ENCODE assay signal across 8 cellular contexts in genomic region chr1:183636334-183636682, GRCh38. TPM values are rescaled to one million over a fixed set of nuclear protein-coding genes. Genes with fewer than 3 reads are reported as not detected.
A peak's percentile ranks its signal among the peaks of the same experiment; 100 is the strongest.
DNase-seq lines count a peak whose midpoint lies in the region; ATAC-seq, FAIRE-seq and TF ChIP-seq lines count a peak whose summit lies in the region.

No MANE protein-coding gene starts in this region.

- FAIRE-seq in frontal cortex (lab: Jason Lieb, UNC) = no peak

- whole genome bisulfite sequencing in HUES64 = 6% methylated on average over 15 of the region's 15 CpGs

- H3K36me3 Mint-ChIP-seq in nephron (ENCODE audit: low read depth) = peaks cover 4% of the 10 kb centered on the region

- TF ChIP-seq CTCF in colonic mucosa (IDR thresholded peaks at IDR 0.05) (no peak), nephron (IDR thresholded peaks at IDR 0.05; ENCODE audit: unreplicated experiment in 3 of 3) (no peak)

- H3K36me3 ChIP-seq in BLaER1 treated with 17β-estradiol and CSF1 and Interleukin-3, amounts not matched to agents 10 nM and 100 nM = peaks cover 9 to 22% (median 19%) of the 10 kb centered on the region in 11 experiments; a peak in 21 of 22 replicates
- H3K36me3 ChIP-seq in HUES64 (ENCODE audit: insufficient read depth, low read length) (no peaks in the 10 kb centered on the region; the same call in 1 of the 2 replicates), colonic mucosa (no peaks in the 10 kb centered on the region)

- H3K9me3 ChIP-seq in BLaER1 treated with 17β-estradiol and CSF1 and Interleukin-3, amounts not matched to agents 10 nM and 100 nM (replicated peaks in 1 of 11) = no peaks in the 10 kb centered on the region
- no peaks in the 10 kb centered on the region for H3K9me3 ChIP-seq in HUES64 (ENCODE audit: insufficient read depth, low read depth, low read length)
- no peaks in the 10 kb centered on the region for H3K9me3 ChIP-seq in colonic mucosa

- peak overlapping the region; percentile 97 to 99 (median 99) for H3K27ac Mint-ChIP-seq in nephron

- ATAC-seq in HG03342 (IDR thresholded peaks at IDR 0.05; ENCODE audit: unreplicated experiment) = no peak

- peak overlapping the region; percentile 84 to 96 (median 91) for H3K4me2 ChIP-seq in BLaER1 treated with 17β-estradiol and CSF1 and Interleukin-3, amounts not matched to agents 10 nM and 100 nM

- no peak for DNase-seq in colonic mucosa
- no peak for DNase-seq in frontal cortex (ENCODE audit: low spot score in 2 of 2)
- no peak for DNase-seq in ecto neural progenitor cell (ENCODE audit: low spot score)
- no peak for DNase-seq in epidermal melanocyte (ENCODE audit: insufficient read length, low spot score)

- no peaks in the 10 kb centered on the region for H3K9me3 Mint-ChIP-seq in nephron

- peaks cover 33% of the 10 kb centered on the region for H3K27me3 Mint-ChIP-seq in nephron (ENCODE audit: low read depth)

- H3K27me3 ChIP-seq in BLaER1 treated with 17β-estradiol and CSF1 and Interleukin-3, amounts not matched to agents 10 nM and 100 nM = no peaks in the 10 kb centered on the region
- H3K27me3 ChIP-seq in HUES64 (ENCODE audit: insufficient read depth, low read length) (peaks cover 23% of the 10 kb centered on the region), colonic mucosa (no peaks in the 10 kb centered on the region)

- H3K9ac ChIP-seq in BLaER1 treated with 17β-estradiol and CSF1 and Interleukin-3, amounts not matched to agents 10 nM and 100 nM = peak overlapping the region in 10 of 11 experiments; percentile 45 to 97 (median 92); a peak in 20 of 22 replicates
- H3K9ac ChIP-seq in HUES64 (ENCODE audit: low read depth, low read length) (no peak overlapping the region), colonic mucosa (ENCODE audit: low read depth in 2 of 2, low read length in 2 of 2) (peak overlapping the region; percentile 31 to 87)

- H3K4me3 ChIP-seq in BLaER1 treated with 17β-estradiol and CSF1 and Interleukin-3, amounts not matched to agents 10 nM and 100 nM = peak overlapping the region; percentile 82 to 99 (median 95)
- peak overlapping the region; percentile 75 for H3K4me3 ChIP-seq in HUES64 (ENCODE audit: low read length)
- H3K4me3 ChIP-seq in colonic mucosa = peak overlapping the region; percentile 77

- peak overlapping the region; percentile 100 for H3K4me3 Mint-ChIP-seq in nephron

- peaks cover 13 to 41% (median 34%) of the 10 kb centered on the region in 10 experiments for H3K4me1 ChIP-seq in BLaER1 treated with 17β-estradiol and CSF1 and Interleukin-3, amounts not matched to agents 10 nM and 100 nM
- peaks cover 32% of the 10 kb centered on the region for H3K4me1 ChIP-seq in HUES64 (ENCODE audit: insufficient read depth, low read length)
- peaks cover 15% of the 10 kb centered on the region for H3K4me1 ChIP-seq in colonic mucosa

- peaks cover 16 to 39% (median 30%) of the 10 kb centered on the region in 11 experiments; a peak in 21 of 22 replicates for H4K20me1 ChIP-seq in BLaER1 treated with 17β-estradiol and CSF1 and Interleukin-3, amounts not matched to agents 10 nM and 100 nM

- intact Hi-C loops in colonic mucosa (cut with DNase I) = no loop called here

- H3K27ac ChIP-seq in BLaER1 treated with 17β-estradiol and CSF1 and Interleukin-3, amounts not matched to agents 10 nM and 100 nM = peak overlapping the region in 4 of 11 experiments; percentile 5 to 96 (median 92); a peak in 4 of 22 replicates
- H3K27ac ChIP-seq in HUES64 (ENCODE audit: low read depth, low read length) (no peak overlapping the region; the same call in 1 of the 2 replicates), colonic mucosa (peak overlapping the region; percentile 98)

- peaks cover 31% of the 10 kb centered on the region for H3K4me1 Mint-ChIP-seq in nephron

RNA-seq across cellular contexts. Expression of gene ARPC5, which starts 0.7 kb away (rescaled TPM):
- polyA plus RNA-seq in HUES64 (2013, experiment 1 of 2) = 92.0 TPM
- 98.6 TPM for polyA plus RNA-seq in HUES64 (2013, experiment 2 of 2)
- total RNA-seq in colonic mucosa (100 to 1,000 TPM; 147 to 189 TPM), frontal cortex (123 TPM)

RNA-seq across cellular contexts. Expression of gene APOBEC4, which starts 16.8 kb away (rescaled TPM):
- polyA plus RNA-seq in HUES64 (2013, experiment 1 of 2) = not detected
- not detected for polyA plus RNA-seq in HUES64 (2013, experiment 2 of 2)
- total RNA-seq in colonic mucosa (not detected), frontal cortex (not detected)

RNA-seq across cellular contexts. Expression of gene NCF2, which starts 46.0 kb away (rescaled TPM):
- not detected for polyA plus RNA-seq in HUES64 (2013, experiment 1 of 2)
- not detected for polyA plus RNA-seq in HUES64 (2013, experiment 2 of 2)
- 1 to 10 TPM; 2.5 to 9.1 TPM for total RNA-seq in colonic mucosa
- total RNA-seq in frontal cortex = 4.9 TPM
